8 cellular contexts compared by ENCODE assay signal in the genomic region with DNA sequence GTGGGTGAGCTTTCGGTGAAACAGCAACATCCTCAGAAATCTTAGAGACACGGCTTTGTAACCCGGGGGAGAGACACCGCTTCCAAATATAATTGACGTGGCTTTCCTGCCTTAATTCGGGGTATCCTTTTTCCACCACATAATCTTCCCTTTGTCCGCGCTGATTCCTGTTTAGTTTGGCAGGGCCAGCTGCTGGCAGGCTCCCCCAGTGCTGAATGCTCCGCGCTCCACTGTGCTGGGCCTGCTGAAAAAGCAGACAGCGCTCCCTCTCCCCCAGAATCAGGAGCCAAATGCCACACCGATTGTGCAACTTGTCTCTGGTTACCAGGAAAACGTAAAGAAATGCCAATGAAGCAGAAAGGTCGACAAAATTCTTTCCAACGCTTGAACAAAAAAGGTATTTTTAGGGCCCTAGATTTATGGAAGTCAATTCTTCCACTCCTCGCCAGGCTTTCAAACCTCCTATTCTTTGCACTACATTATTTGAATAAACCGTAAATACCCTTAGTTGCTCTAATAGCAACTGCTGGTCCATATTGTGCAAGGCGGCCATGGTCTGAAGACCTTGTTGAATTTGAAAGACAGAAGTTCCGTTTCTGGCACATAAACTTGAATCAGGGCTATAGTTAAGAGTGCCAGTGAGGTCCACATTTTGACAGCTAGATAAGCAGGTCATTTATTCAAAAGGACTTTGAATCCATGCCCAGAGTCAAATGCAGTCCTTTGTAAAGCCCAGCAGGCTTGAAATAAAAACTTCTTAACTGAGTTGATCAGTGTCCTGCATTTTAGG.
A peak's percentile ranks its signal among the peaks of the same experiment; 100 is the strongest.
DNase-seq lines count a peak whose midpoint lies in the region; ATAC-seq, FAIRE-seq and TF ChIP-seq lines count a peak whose summit lies in the region.

No MANE protein-coding gene starts in this region.

- no peaks in the 10 kb centered on the region for H3K36me3 Mint-ChIP-seq in natural killer cell treated with Interleukin-12 subunit alpha and Interleukin-12 subunit beta and Interleukin-15 and Interleukin-18, amount 100 ng/mL, for 72 hours
- no peaks in the 10 kb centered on the region for H3K36me3 Mint-ChIP-seq in natural killer cell
- H3K36me3 Mint-ChIP-seq in Caco-2 (ENCODE audit: insufficient read depth, unreplicated experiment): no peaks in the 10 kb centered on the region

- H3K27me3 ChIP-seq in effector memory CD4-positive, alpha-beta T cell (replicated peaks; ENCODE audit: control insufficient read depth, insufficient read depth, low read length, poor library complexity, severe bottlenecking): no peaks in the 10 kb centered on the region
- H3K27me3 ChIP-seq in Caco-2 (replicated peaks; ENCODE audit: control insufficient read depth, insufficient read depth, low read length): no peaks in the 10 kb centered on the region

- peak overlapping the region; percentile 41 for H3K4me3 ChIP-seq in effector memory CD4-positive, alpha-beta T cell (ENCODE audit: insufficient read depth, low read depth, low read length, poor library complexity, severe bottlenecking)
- no peak overlapping the region for H3K4me3 ChIP-seq in Caco-2 (ENCODE audit: low read depth, low read length)

- CTCF ChIA-PET in Caco-2 (lab: Charles Lee): no interaction called here

- no peaks in the 10 kb centered on the region for H3K36me3 ChIP-seq in effector memory CD4-positive, alpha-beta T cell (ENCODE audit: control insufficient read depth, insufficient read depth, low read length)
- H3K36me3 ChIP-seq in Caco-2 (ENCODE audit: control insufficient read depth, insufficient read depth, low read length): no peaks in the 10 kb centered on the region

- peaks cover 17 to 18% of the 10 kb centered on the region in 2 donors for H3K27me3 Mint-ChIP-seq in natural killer cell treated with Interleukin-12 subunit alpha and Interleukin-12 subunit beta and Interleukin-15 and Interleukin-18, amount 100 ng/mL, for 72 hours
- peaks cover 0 to 8% of the 10 kb centered on the region in 2 donors for H3K27me3 Mint-ChIP-seq in natural killer cell (ENCODE audit: low read depth in 2 of 2)
- no peaks in the 10 kb centered on the region for H3K27me3 Mint-ChIP-seq in Caco-2 (ENCODE audit: insufficient read depth, unreplicated experiment)

- peak overlapping the region; percentile 38 for H3K27ac ChIP-seq in effector memory CD4-positive, alpha-beta T cell (ENCODE audit: insufficient read depth, low read length, poor library complexity, severe bottlenecking)

- H3K4me1 ChIP-seq in effector memory CD4-positive, alpha-beta T cell (ENCODE audit: control insufficient read depth, insufficient read depth, low read length, poor library complexity, severe bottlenecking): peaks cover 12% of the 10 kb centered on the region
- H3K4me1 ChIP-seq in Caco-2: peaks cover 9% of the 10 kb centered on the region; the same call in 1 of the 2 replicates

- FAIRE-seq in urothelium cell line (lab: Jason Lieb, UNC): no peak

- TF ChIP-seq CTCF in natural killer cell (IDR thresholded peaks at IDR 0.05): no peak
- no peak for TF ChIP-seq CTCF in Caco-2 (IDR thresholded peaks at IDR 0.05; ENCODE audit: insufficient read depth in 1 of 2, low read depth in 1 of 2, low read length in 1 of 2, severe bottlenecking in 1 of 2, unreplicated experiment in 1 of 2)

- no TSS peak for BruUV-seq in Caco-2 (replicated peaks; lab: Mats Ljungman, UMichigan)

- H3K9me3 Mint-ChIP-seq in natural killer cell treated with Interleukin-12 subunit alpha and Interleukin-12 subunit beta and Interleukin-15 and Interleukin-18, amount 100 ng/mL, for 72 hours: peaks cover 6% of the 10 kb centered on the region
- H3K9me3 Mint-ChIP-seq in natural killer cell (peaks cover 0 to 5% of the 10 kb centered on the region in 2 donors), Caco-2 (ENCODE audit: unreplicated experiment) (no peaks in the 10 kb centered on the region)

- peak overlapping the region; percentile 85 for H3K4me3 Mint-ChIP-seq in natural killer cell treated with Interleukin-12 subunit alpha and Interleukin-12 subunit beta and Interleukin-15 and Interleukin-18, amount 100 ng/mL, for 72 hours
- H3K4me3 Mint-ChIP-seq in natural killer cell (no peak overlapping the region), Caco-2 (ENCODE audit: unreplicated experiment) (no peak overlapping the region)

- H3K9me3 ChIP-seq in effector memory CD4-positive, alpha-beta T cell (ENCODE audit: control insufficient read depth, low read length): no peaks in the 10 kb centered on the region
- H3K9me3 ChIP-seq in Caco-2: no peaks in the 10 kb centered on the region

- H3K27ac Mint-ChIP-seq in natural killer cell treated with Interleukin-12 subunit alpha and Interleukin-12 subunit beta and Interleukin-15 and Interleukin-18, amount 100 ng/mL, for 72 hours: peak overlapping the region; percentile 39 to 71
- no peak overlapping the region for H3K27ac Mint-ChIP-seq in natural killer cell
- H3K27ac Mint-ChIP-seq in Caco-2 (ENCODE audit: unreplicated experiment): no peak overlapping the region

- POLR2A ChIA-PET in Caco-2 (lab: Charles Lee): no interaction called here

- intact Hi-C loops in natural killer cell (cut with micrococcal nuclease) (no loop called here), Caco-2 (cut with micrococcal nuclease; ENCODE audit: unreplicated experiment) (no loop called here)

- no peak for ATAC-seq in natural killer cell treated with Interleukin-12 subunit alpha and Interleukin-12 subunit beta and Interleukin-15 and Interleukin-18, amount 100 ng/mL, for 72 hours
- ATAC-seq in natural killer cell: no peak

- peaks cover 0 to 28% of the 10 kb centered on the region in 2 donors for H3K4me1 Mint-ChIP-seq in natural killer cell treated with Interleukin-12 subunit alpha and Interleukin-12 subunit beta and Interleukin-15 and Interleukin-18, amount 100 ng/mL, for 72 hours (ENCODE audit: low read depth in 2 of 2)
- no peaks in the 10 kb centered on the region for H3K4me1 Mint-ChIP-seq in natural killer cell
- peaks cover 13% of the 10 kb centered on the region for H3K4me1 Mint-ChIP-seq in Caco-2 (ENCODE audit: low read depth, unreplicated experiment)

- no peak for DNase-seq in natural killer cell treated with Interleukin-12 subunit alpha and Interleukin-12 subunit beta and Interleukin-15 and Interleukin-18, amount 100 ng/mL, for 72 hours (ENCODE audit: low spot score)
- DNase-seq in natural killer cell (no peak), mucosa of gallbladder (ENCODE audit: low spot score) (peak; percentile 32), urothelium cell line (ENCODE audit: low spot score) (peak; percentile 20), GM19240 (ENCODE audit: insufficient read length, low spot score) (no peak), NAMALWA (ENCODE audit: low spot score) (no peak), Caco-2 (no peak)
- no peak for DNase-seq in effector memory CD4-positive, alpha-beta T cell

Comparison
In these comparisons a context has a peak if more than half of its experiments do, and no peak if none do; other contexts are left out.
1. H3K27ac Mint-ChIP-seq: peak in natural killer cell treated with Interleukin-12 subunit alpha and Interleukin-12 subunit beta and Interleukin-15 and Interleukin-18, amount 100 ng/mL, for 72 hours (2 of 2); none in natural killer cell (0 of 2) and Caco-2 (single experiment).
2. DNase-seq: peak in mucosa of gallbladder (single experiment) and urothelium cell line (single experiment); none in natural killer cell treated with Interleukin-12 subunit alpha and Interleukin-12 subunit beta and Interleukin-15 and Interleukin-18, amount 100 ng/mL, for 72 hours (single experiment), natural killer cell (single experiment), effector memory CD4-positive, alpha-beta T cell (0 of 3), GM19240 (single experiment), NAMALWA (single experiment) and Caco-2 (0 of 2).